In the genomic region with DNA sequence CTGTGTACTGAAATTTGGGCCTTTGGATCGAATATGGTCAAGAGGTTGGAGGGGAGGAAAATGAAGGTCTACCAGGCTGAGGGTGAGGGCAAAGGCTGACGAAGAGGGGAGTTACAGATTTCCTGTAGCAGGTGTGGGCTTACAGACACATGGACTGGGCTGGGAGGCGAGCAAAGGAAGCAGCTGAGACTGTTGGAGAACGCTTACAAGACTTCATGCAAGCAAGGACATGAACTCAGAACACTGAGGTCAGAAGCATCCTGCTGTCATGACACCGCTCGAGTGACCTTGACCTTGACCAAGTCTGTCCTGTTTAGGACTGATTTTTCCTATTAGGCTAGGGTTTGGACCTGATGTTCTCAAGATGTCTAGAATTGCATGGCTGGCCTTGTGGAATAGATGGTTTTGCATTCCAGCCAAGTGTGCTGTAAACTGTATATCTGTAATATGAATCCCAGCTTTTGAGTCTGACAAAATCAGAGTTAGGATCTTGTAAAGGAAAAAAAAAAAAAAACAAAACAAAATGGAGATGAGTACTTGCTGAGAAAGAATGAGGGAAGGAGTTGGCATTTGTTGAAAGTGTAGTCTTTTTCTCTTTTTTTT, we compare ENCODE assay signal across 17 cellular contexts. TPM values are rescaled to one million over a fixed set of nuclear protein-coding genes. Genes with fewer than 3 reads are reported as not detected.
A peak's percentile ranks its signal among the peaks of the same experiment; 100 is the strongest.
DNase-seq lines count a peak whose midpoint lies in the region; ATAC-seq and TF ChIP-seq lines count a peak whose summit lies in the region.
"Had no signal": no experiment of that assay in that cellular context is flagged by ENCODE, and none has a peak within 500 bp of the region (broad histone marks: within the 10 kb centered on the region; RNA-seq: fewer than 3 reads in every experiment).

No MANE protein-coding gene starts in this region.

- H3K27ac ChIP-seq in hepatocyte: peak overlapping the region; percentile 95
- H3K27ac ChIP-seq in stomach: peak overlapping the region; percentile 88 to 94 (median 92)
- H3K27ac ChIP-seq in left lung: no peak overlapping the region
- H3K27ac ChIP-seq in tibial nerve: no peak overlapping the region
- H3K27ac ChIP-seq: GM23248, upper lobe of right lung had no signal

- TF ChIP-seq CTCF in hepatocyte (IDR thresholded peaks at IDR 0.05; ENCODE audit: poor library complexity) (no peak), stomach (IDR thresholded peaks at IDR 0.05) (no peak), left lung (IDR thresholded peaks at IDR 0.05) (no peak), tibial nerve (IDR thresholded peaks at IDR 0.05) (no peak)

- DNase-seq in HT-29 (ENCODE audit: low spot score) (peak; percentile 59), amniotic stem cell (lab: John Stamatoyannopoulos, UW) (peak; percentile 39), hepatocyte (ENCODE audit: low spot score) (no peak), stomach (peak; percentile 30), left lung (no peak), tibial nerve (ENCODE audit: low spot score in 2 of 2) (no peak)
- DNase-seq: activated CD4-positive, CD25-positive, alpha-beta regulatory T cell; activated CD8-positive, alpha-beta memory T cell treated with anti-CD3 and anti-CD28 coated beads, Interleukin-2, amount 50 U/mL, for 4 hours; activated naive CD4-positive, alpha-beta T cell treated with anti-CD3 and anti-CD28 coated beads, Interleukin-2, amount 10 ng/mL, durations not matched to agents 7 days and 5 days; COR-L47; GM23248; NCI-H1436; NCI-H510A; stimulated activated CD8-positive, alpha-beta memory T cell treated with anti-CD3 and anti-CD28 coated beads, Interleukin-4, amount 100 ng/mL, for 48 hours; upper lobe of right lung had no signal

- no peak overlapping the region for H2AFZ ChIP-seq in hepatocyte
- H2AFZ ChIP-seq: GM23248 had no signal

- no peak for TF ChIP-seq EP300 in stomach (IDR thresholded peaks at IDR 0.05)
- TF ChIP-seq EP300 in tibial nerve (IDR thresholded peaks at IDR 0.05): no peak

- intact Hi-C loops in stomach (cut with DNase I; ENCODE audit: low total_unique reads) (no loop called here), left lung (cut with DNase I) (no loop called here)

- no peak for TF ChIP-seq POLR2A in stomach (IDR thresholded peaks at IDR 0.05)
- no peak for TF ChIP-seq POLR2A in tibial nerve (IDR thresholded peaks at IDR 0.05)

- H3K4me1 ChIP-seq in hepatocyte (ENCODE audit: insufficient read depth): peaks cover 55% of the 10 kb centered on the region
- H3K4me1 ChIP-seq in stomach: peaks cover 10 to 29% (median 16%) of the 10 kb centered on the region in 4 donors
- H3K4me1 ChIP-seq in left lung: no peaks in the 10 kb centered on the region
- peaks cover 0 to 14% (median 2%) of the 10 kb centered on the region in 4 donors for H3K4me1 ChIP-seq in tibial nerve
- H3K4me1 ChIP-seq: upper lobe of right lung had no signal

- H3K9me3 ChIP-seq in hepatocyte (ENCODE audit: low read depth) (no peaks in the 10 kb centered on the region), stomach (no peaks in the 10 kb centered on the region), left lung (no peaks in the 10 kb centered on the region), tibial nerve (no peaks in the 10 kb centered on the region)
- H3K9me3 ChIP-seq: upper lobe of right lung had no signal

- no peaks in the 10 kb centered on the region for H3K27me3 ChIP-seq in hepatocyte
- H3K27me3 ChIP-seq in stomach: peaks cover 0 to 13% (median 0%) of the 10 kb centered on the region in 3 donors
- peaks cover 0 to 13% of the 10 kb centered on the region in 2 donors for H3K27me3 ChIP-seq in left lung
- no peaks in the 10 kb centered on the region for H3K27me3 ChIP-seq in tibial nerve
- H3K27me3 ChIP-seq: upper lobe of right lung had no signal

- H4K20me1 ChIP-seq in hepatocyte (ENCODE audit: insufficient read depth, poor library complexity, severe bottlenecking): peaks cover 42% of the 10 kb centered on the region

- ATAC-seq in HG02610 (IDR thresholded peaks at IDR 0.05; ENCODE audit: unreplicated experiment) (no peak), left lung (no peak)
- ATAC-seq: upper lobe of right lung had no signal

- 82% methylated on average over 6 of the region's 6 CpGs for WGBS in hepatocyte (ENCODE audit: low lambda C conversion rate, missing lambda C conversion rate)
- WGBS in stomach, 5 donors: 37 to 57% (median 42%) methylated on average over 6 of the region's 6 CpGs
- WGBS in tibial nerve, 2 donors: 71 to 74% methylated on average over 6 of the region's 6 CpGs

- peak overlapping the region; percentile 75 for H3K4me2 ChIP-seq in hepatocyte

- H3K4me3 ChIP-seq in hepatocyte (no peak overlapping the region), stomach (peak overlapping the region in 3 of 4 donors; percentile 2 to 64 (median 61)), left lung (no peak overlapping the region), tibial nerve (no peak overlapping the region)
- H3K4me3 ChIP-seq: GM23248, upper lobe of right lung had no signal

- peaks cover 55% of the 10 kb centered on the region for H3K79me2 ChIP-seq in hepatocyte

- H3K36me3 ChIP-seq in hepatocyte (replicated peaks; ENCODE audit: insufficient read depth, low read depth) (no peaks in the 10 kb centered on the region), stomach (peaks cover 30 to 42% (median 41%) of the 10 kb centered on the region in 4 donors), left lung (peaks cover 0 to 35% of the 10 kb centered on the region in 2 donors), tibial nerve (peaks cover 0 to 34% (median 0%) of the 10 kb centered on the region in 3 donors)

- H3K9me2 ChIP-seq in hepatocyte (replicated peaks; ENCODE audit: insufficient read depth): no peaks in the 10 kb centered on the region

RNA-seq across cellular contexts. Expression of a gene that starts 5.7 kb away (rescaled TPM):
- total RNA-seq in HT-29 (2014; rRNA removed; shearing (Covaris generic)): 812 and 1,050 TPM in 2 replicates
- 336 and 367 TPM in 2 replicates for total RNA-seq in hepatocyte
- 333 and 361 TPM in 2 replicates for polyA plus RNA-seq in hepatocyte
- total RNA-seq in stomach: 1,000 to 10,000 TPM in 1 of 5 donors, 100 to 1,000 TPM in 4; 174 to 1,083 (median 289) TPM
- 100 to 1,000 TPM; 146 to 253 (median 242) TPM for polyA plus RNA-seq in stomach
- 100 to 1,000 TPM in 1 of 2 donors, 10 to 100 TPM in 1; 77.6 to 146 TPM for total RNA-seq in left lung
- total RNA-seq in tibial nerve: 1 to 10 TPM in 1 of 4 donors, under 1 TPM in 1, not detected in 2; under 0.01 to 1.2 TPM
- total RNA-seq: GM23248, myocyte had no signal
- polyA plus RNA-seq: GM23248 had no signal

RNA-seq across cellular contexts. Expression of a gene that starts 33.7 kb away (rescaled TPM):
- total RNA-seq in HT-29 (2014; rRNA removed; shearing (Covaris generic)): 131 and 140 TPM in 2 replicates
- total RNA-seq in hepatocyte: 57.6 and 57.9 TPM in 2 replicates
- 74.2 and 81.5 TPM in 2 replicates for polyA plus RNA-seq in hepatocyte
- 100 to 1,000 TPM in 3 of 5 donors, 10 to 100 TPM in 2; 23.3 to 900 (median 102) TPM for total RNA-seq in stomach
- 10 to 100 TPM; 31.6 to 38.6 (median 37.6) TPM for polyA plus RNA-seq in stomach
- 10 to 100 TPM; 77.9 to 81.2 TPM for total RNA-seq in left lung
- total RNA-seq in tibial nerve: 100 to 1,000 TPM; 107 to 168 (median 135) TPM

Comparison
In these comparisons a context has a peak if more than half of its experiments do, and no peak if none do; other contexts are left out.
1. DNase-seq: peak in HT-29 (single experiment), amniotic stem cell (single experiment) and stomach (single experiment); none in hepatocyte (single experiment), left lung (0 of 2) and tibial nerve (0 of 2).
2. H3K27ac ChIP-seq: peak in hepatocyte (single experiment) and stomach (5 of 5); none in left lung (0 of 2) and tibial nerve (0 of 4).
3. H3K4me3 ChIP-seq: peak in stomach (3 of 4); none in hepatocyte (single experiment), left lung (0 of 2) and tibial nerve (0 of 4).
4. RNA of a gene that starts 5.7 kb away (total RNA-seq): 812 to 1,050 TPM in HT-29, 336 to 367 TPM in hepatocyte, 174 to 1,083 TPM in stomach and 77.6 to 146 TPM in left lung; under 0.01 to 1.2 TPM in tibial nerve; every median in the first group is over 10 times any median in the second.